Comparison of ENCODE assay signal across 30 cellular contexts in genomic region chr10:115628616-115629015, GRCh38.
DNase-seq lines count a peak whose midpoint lies in the region; ATAC-seq, FAIRE-seq and TF ChIP-seq lines count a peak whose summit lies in the region.
"Had no signal": no experiment of that assay in that cellular context is flagged by ENCODE, and none has a peak within 500 bp of the region (broad histone marks: within the 10 kb centered on the region; RNA-seq: fewer than 3 reads in every experiment).

No MANE protein-coding gene starts in this region.

- TF ChIP-seq CTCF in HepG2 (CRISPR knock-in tag; IDR thresholded peaks at IDR 0.05): no peak
- no peak for TF ChIP-seq CTCF in right lobe of liver (IDR thresholded peaks at IDR 0.05)

- no peak overlapping the region for H3K9ac ChIP-seq in HepG2 (ENCODE audit: insufficient read depth, low read depth, low read length)
- H3K9ac ChIP-seq: BLaER1; BLaER1 treated with 17β-estradiol and CSF1 and Interleukin-3, amounts not matched to agents 10 nM and 100 nM had no signal

- no peaks in the 10 kb centered on the region for H4K20me1 ChIP-seq in HepG2 (ENCODE audit: insufficient read depth, low read length)
- H4K20me1 ChIP-seq: BLaER1; BLaER1 treated with 17β-estradiol and CSF1 and Interleukin-3, amounts not matched to agents 10 nM and 100 nM had no signal

- H3K4me3 ChIP-seq in HepG2 (replicated peaks in 1 of 3; ENCODE audit: insufficient read depth in 1 of 3, low read depth in 2 of 3, low read length in 3 of 3): no peak overlapping the region
- no peak overlapping the region for H3K4me3 ChIP-seq in right lobe of liver
- H3K4me3 ChIP-seq: A549; BLaER1; BLaER1 treated with 17β-estradiol and CSF1 and Interleukin-3, amounts not matched to agents 10 nM and 100 nM had no signal

- intact Hi-C loops in HepG2 (cut with micrococcal nuclease; ENCODE audit: unreplicated experiment): no loop called here
- intact Hi-C loops in right lobe of liver (cut with DNase I): no loop called here

- POLR2A ChIA-PET in HepG2 (lab: Yijun Ruan, JAX): no interaction called here
- POLR2A ChIA-PET in HEK293T (lab: Yijun Ruan, JAX): no interaction called here

- H3K4me1 ChIP-seq in HepG2 (ENCODE audit: insufficient read depth, low read length): no peaks in the 10 kb centered on the region
- H3K4me1 ChIP-seq in right lobe of liver: no peaks in the 10 kb centered on the region
- H3K4me1 ChIP-seq: A549; BE2C; BLaER1; BLaER1 treated with 17β-estradiol and CSF1 and Interleukin-3, amounts not matched to agents 10 nM and 100 nM; Caco-2 had no signal

- no peak overlapping the region for H2AFZ ChIP-seq in HepG2 (ENCODE audit: low read length)

- no peak overlapping the region for H3K4me2 ChIP-seq in HepG2 (ENCODE audit: low read depth, low read length)
- H3K4me2 ChIP-seq: A549; BLaER1; BLaER1 treated with 17β-estradiol and CSF1 and Interleukin-3, amounts not matched to agents 10 nM and 100 nM had no signal

- no peaks in the 10 kb centered on the region for H3K9me3 ChIP-seq in HepG2 (ENCODE audit: low read length)
- no peaks in the 10 kb centered on the region for H3K9me3 ChIP-seq in right lobe of liver
- H3K9me3 ChIP-seq: A549; BE2C; BLaER1; BLaER1 treated with 17β-estradiol and CSF1 and Interleukin-3, amounts not matched to agents 10 nM and 100 nM; Caco-2 had no signal

- TF ChIP-seq RAD21 in HepG2 (CRISPR knock-in tag; IDR thresholded peaks at IDR 0.05): no peak

- no TSS peak for BruUV-seq in HepG2 (replicated peaks; lab: Mats Ljungman, UMichigan)

- TF ChIP-seq EP300 in HepG2 (IDR thresholded peaks at IDR 0.05; ENCODE audit: low read depth in 2 of 2, low read length in 2 of 2) (no peak), HepG2 (CRISPR knock-in tag; IDR thresholded peaks at IDR 0.05; ENCODE audit: borderline replicate concordance) (no peak)

- 1% methylated on average over 2 of the region's 2 CpGs for WGBS in HepG2 (ENCODE audit: low lambda C conversion rate)
- WGBS in right lobe of liver (ENCODE audit: insufficient coverage, low coverage, low lambda C conversion rate, missing lambda C conversion rate): 36% methylated on average over 2 of the region's 2 CpGs

- H3K36me3 ChIP-seq in HepG2 (replicated peaks in 1 of 2; ENCODE audit: control insufficient read depth in 1 of 2, insufficient read depth in 2 of 2, low read length in 2 of 2): no peaks in the 10 kb centered on the region
- no peaks in the 10 kb centered on the region for H3K36me3 ChIP-seq in right lobe of liver
- H3K36me3 ChIP-seq: BE2C; BLaER1; BLaER1 treated with 17β-estradiol and CSF1 and Interleukin-3, amounts not matched to agents 10 nM and 100 nM had no signal

- no peak for FAIRE-seq in HepG2 (lab: Jason Lieb, UNC)
- FAIRE-seq: A549, D721Med had no signal

- H3K27me3 ChIP-seq in HepG2 (ENCODE audit: control insufficient read depth in 1 of 2, insufficient read depth in 2 of 2, low read length in 2 of 2): no peaks in the 10 kb centered on the region
- H3K27me3 ChIP-seq in right lobe of liver: no peaks in the 10 kb centered on the region
- H3K27me3 ChIP-seq: BE2C; BLaER1; BLaER1 treated with 17β-estradiol and CSF1 and Interleukin-3, amounts not matched to agents 10 nM and 100 nM had no signal

- H3K27ac ChIP-seq in HepG2 (ENCODE audit: extremely low read length, insufficient read depth, low read length) (no peak overlapping the region), right lobe of liver (no peak overlapping the region)
- H3K27ac ChIP-seq: 22Rv1; A549; BLaER1; BLaER1 treated with 17β-estradiol and CSF1 and Interleukin-3, amounts not matched to agents 10 nM and 100 nM; C4-2B had no signal

- TF ChIP-seq POLR2A in HepG2 (IDR thresholded peaks at IDR 0.05; ENCODE audit: insufficient read depth in 1 of 2, low read depth in 2 of 2, low read length in 2 of 2): no peak
- no peak for TF ChIP-seq POLR2A in right lobe of liver (IDR thresholded peaks at IDR 0.05)

- DNase-seq in HepG2 (ENCODE audit: low spot score) (no peak), right lobe of liver (no peak), HEK293T (ENCODE audit: extremely low spot score) (no peak)
- no peak for DNase-seq in stimulated activated CD4-positive, alpha-beta T cell treated with anti-CD3 and anti-CD28 coated beads, Interleukin-1b, Interleukin-23, amount 100 ng/mL, for 48 hours
- DNase-seq: 8988T; ACHN; AML-193; BE2C; C1 segment of cervical spinal cord; Caco-2; Calu3; CD4-positive, alpha-beta memory T cell; CD4-positive, alpha-beta T cell; CD4-positive, CD25-positive, alpha-beta regulatory T cell; CD8-positive, alpha-beta memory T cell; CD8-positive, alpha-beta T cell; COR-L47; DMS 273 treated with DMSO at 0.1 percent for 48 hours; DMS153; DMS53; DMS79; DMS79 treated with DMSO at 0.1 percent for 48 hours; DND-41; EL had no signal

- CTCF ChIA-PET in HepG2 (lab: Yijun Ruan, JAX; ENCODE audit: low intra/inter-chr PET ratio, low total read pairs): no interaction called here
- CTCF ChIA-PET in HEK293T (lab: Yijun Ruan, JAX): no interaction called here

- in situ Hi-C loops in HepG2 (cut with HindIII; ENCODE audit: extremely low pct_ligation_motif_present, low pct_unique_long_range_greater_than_20kb): no loop called here

- no peaks in the 10 kb centered on the region for H3K79me2 ChIP-seq in HepG2 (ENCODE audit: insufficient read depth, low read length)

- ATAC-seq in HepG2 (no peak), right lobe of liver (no peak)
- ATAC-seq: A549; CD8-positive, alpha-beta T cell had no signal

TF ChIP-seq in HepG2, 621 proteins besides CTCF, POLR2A, EP300 and RAD21 (continues in another document):
- no peak for TF ChIP-seq FLYWCH1 (CRISPR knock-in tag; IDR thresholded peaks at IDR 0.05)

TF ChIP-seq in HEK293T, 16 proteins besides CTCF, POLR2A, EP300 and RAD21:
- TF ChIP-seq FOXK2 (IDR thresholded peaks at IDR 0.05) (no peak), ELF4 (IDR thresholded peaks at IDR 0.05) (peak; percentile 55; the same call in 1 of the 2 replicates)
